ENCODE assay signal across 1 cellular context in the genomic region with DNA sequence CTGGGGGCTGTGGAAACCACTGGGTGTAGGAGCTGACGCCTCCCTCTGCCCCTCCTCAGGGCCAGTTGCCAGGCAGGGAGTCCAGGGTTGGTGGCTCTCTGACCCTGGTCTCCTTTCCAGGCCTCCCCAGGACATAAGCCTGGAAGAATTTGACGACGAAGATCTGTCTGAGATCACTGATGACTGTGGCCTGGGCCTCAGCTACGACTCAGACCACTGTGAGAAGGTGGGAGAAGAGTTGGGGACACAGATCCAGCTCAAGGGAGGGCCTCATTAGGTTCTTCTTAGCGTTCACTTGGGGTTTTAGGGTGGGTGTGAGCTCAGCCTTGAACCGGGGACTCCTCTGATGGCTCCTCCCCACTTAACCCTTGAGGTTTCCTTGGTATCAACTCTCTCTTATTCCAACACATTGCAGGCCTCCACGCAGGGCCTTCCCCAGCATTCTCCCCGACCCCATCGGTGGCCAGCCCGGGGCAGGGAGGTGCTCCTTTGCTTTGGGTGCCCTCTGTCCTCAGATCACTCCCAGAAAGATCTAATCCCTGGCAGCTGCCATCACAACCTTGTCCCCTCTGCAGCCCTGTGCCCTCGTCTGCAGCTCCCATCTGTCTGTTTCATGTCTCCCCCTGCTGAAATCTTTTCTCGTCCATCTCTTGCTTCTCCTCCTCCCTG.
A peak's percentile ranks its signal among the peaks of the same experiment; 100 is the strongest.
TF ChIP-seq lines count a peak whose summit lies in the region.

No MANE protein-coding gene starts in this region.

TF ChIP-seq in HEK293, 187 proteins besides CTCF, POLR2A, EP300 and RAD21 (continued from another document):
- TF ChIP-seq ZBTB49 (tag by site-specific recombination; IDR thresholded peaks at IDR 0.05; ENCODE audit: low read depth) (no peak), EGR2 (tag by site-specific recombination; IDR thresholded peaks at IDR 0.05; ENCODE audit: low read depth) (no peak), ZNF624 (tag by site-specific recombination; IDR thresholded peaks at IDR 0.05) (no peak), ZNF629 (tag by site-specific recombination; IDR thresholded peaks at IDR 0.05) (peak; percentile 58), ZNF473 (tag by site-specific recombination; IDR thresholded peaks at IDR 0.05) (no peak)
- TF ChIP-seq, protein P1, sequence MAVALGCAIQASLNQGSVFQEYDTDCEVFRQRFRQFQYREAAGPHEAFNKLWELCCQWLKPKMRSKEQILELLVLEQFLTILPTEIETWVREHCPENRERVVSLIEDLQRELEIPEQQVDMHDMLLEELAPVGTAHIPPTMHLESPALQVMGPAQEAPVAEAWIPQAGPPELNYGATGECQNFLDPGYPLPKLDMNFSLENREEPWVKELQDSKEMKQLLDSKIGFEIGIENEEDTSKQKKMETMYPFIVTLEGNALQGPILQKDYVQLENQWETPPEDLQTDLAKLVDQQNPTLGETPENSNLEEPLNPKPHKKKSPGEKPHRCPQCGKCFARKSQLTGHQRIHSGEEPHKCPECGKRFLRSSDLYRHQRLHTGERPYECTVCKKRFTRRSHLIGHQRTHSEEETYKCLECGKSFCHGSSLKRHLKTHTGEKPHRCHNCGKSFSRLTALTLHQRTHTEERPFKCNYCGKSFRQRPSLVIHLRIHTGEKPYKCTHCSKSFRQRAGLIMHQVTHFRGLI (tag by site-specific recombination; IDR thresholded peaks at IDR 0.05): no peak
- TF ChIP-seq, protein P2, sequence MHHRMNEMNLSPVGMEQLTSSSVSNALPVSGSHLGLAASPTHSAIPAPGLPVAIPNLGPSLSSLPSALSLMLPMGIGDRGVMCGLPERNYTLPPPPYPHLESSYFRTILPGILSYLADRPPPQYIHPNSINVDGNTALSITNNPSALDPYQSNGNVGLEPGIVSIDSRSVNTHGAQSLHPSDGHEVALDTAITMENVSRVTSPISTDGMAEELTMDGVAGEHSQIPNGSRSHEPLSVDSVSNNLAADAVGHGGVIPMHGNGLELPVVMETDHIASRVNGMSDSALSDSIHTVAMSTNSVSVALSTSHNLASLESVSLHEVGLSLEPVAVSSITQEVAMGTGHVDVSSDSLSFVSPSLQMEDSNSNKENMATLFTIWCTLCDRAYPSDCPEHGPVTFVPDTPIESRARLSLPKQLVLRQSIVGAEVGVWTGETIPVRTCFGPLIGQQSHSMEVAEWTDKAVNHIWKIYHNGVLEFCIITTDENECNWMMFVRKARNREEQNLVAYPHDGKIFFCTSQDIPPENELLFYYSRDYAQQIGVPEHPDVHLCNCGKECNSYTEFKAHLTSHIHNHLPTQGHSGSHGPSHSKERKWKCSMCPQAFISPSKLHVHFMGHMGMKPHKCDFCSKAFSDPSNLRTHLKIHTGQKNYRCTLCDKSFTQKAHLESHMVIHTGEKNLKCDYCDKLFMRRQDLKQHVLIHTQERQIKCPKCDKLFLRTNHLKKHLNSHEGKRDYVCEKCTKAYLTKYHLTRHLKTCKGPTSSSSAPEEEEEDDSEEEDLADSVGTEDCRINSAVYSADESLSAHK (tag by site-specific recombination; IDR thresholded peaks at IDR 0.05): peak; percentile 94
TF ChIP-seq in HEK293: peak in this region for 6.
